Comparison of ENCODE assay signal across 13 cellular contexts in the genomic region with DNA sequence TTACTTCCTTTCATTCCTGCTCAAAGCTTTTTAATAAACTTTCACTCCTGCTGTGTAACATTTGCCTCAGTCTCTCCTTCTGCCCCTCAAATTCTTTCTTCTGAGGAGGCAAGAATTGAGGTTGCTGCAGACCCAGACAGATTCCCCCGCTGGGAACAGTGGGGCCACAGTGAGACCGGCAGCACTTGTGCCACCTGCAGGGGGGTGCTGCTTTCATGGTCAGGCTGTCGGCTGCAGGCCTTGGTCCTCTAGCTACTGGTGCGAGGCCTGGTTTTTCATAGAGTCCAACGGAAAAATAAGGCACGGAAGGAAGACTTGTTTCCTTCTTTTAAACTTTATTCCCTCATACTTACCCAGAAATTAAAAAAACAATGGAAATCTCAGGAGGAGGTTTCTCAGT.
DNase-seq lines count a peak whose midpoint lies in the region; ATAC-seq and TF ChIP-seq lines count a peak whose summit lies in the region.
"Had no signal": no experiment of that assay in that cellular context is flagged by ENCODE, and none has a peak within 500 bp of the region (broad histone marks: within the 10 kb centered on the region; RNA-seq: fewer than 3 reads in every experiment).

No MANE protein-coding gene starts in this region.

- H3K36me3 ChIP-seq in H7 (replicated peaks; ENCODE audit: control insufficient read depth, insufficient read depth, low read length) (no peaks in the 10 kb centered on the region), ovary (no peaks in the 10 kb centered on the region)

- H3K27me3 ChIP-seq in H7 (ENCODE audit: control insufficient read depth, insufficient read depth, low read length), result no peaks in the 10 kb centered on the region
- no peaks in the 10 kb centered on the region for H3K27me3 ChIP-seq in ovary

- H3K27me3 Mint-ChIP-seq in WTC11 (ENCODE audit: low read depth), result no peaks in the 10 kb centered on the region
- H3K27me3 Mint-ChIP-seq: CD4-positive, alpha-beta memory T cell had no signal

- no peaks in the 10 kb centered on the region for H3K36me3 Mint-ChIP-seq in WTC11

- peak; percentile 71 for ATAC-seq in WTC11

- no peak overlapping the region for H3K4me3 Mint-ChIP-seq in WTC11
- H3K4me3 Mint-ChIP-seq: CD4-positive, alpha-beta memory T cell had no signal

- 92 to 95% (median 94%) methylated on average over 6 of the region's 6 CpGs for WGBS in ovary, 3 donors

- POLR2A ChIA-PET in WTC11 (lab: Charles Lee), result no interaction called here

- peak; percentile 25 for DNase-seq in H7
- DNase-seq in WTC11 (ENCODE audit: low spot score), result no peak
- peak; percentile 34 for DNase-seq in iPS-NIHi7 (ENCODE audit: extremely low spot score)
- no peak for DNase-seq in DMS153 treated with DMSO at 0.1 percent for 48 hours (lab: John Stamatoyannopoulos, UW; ENCODE audit: unreplicated experiment)
- DNase-seq in ovary, result no peak
- no peak for DNase-seq in NCI-H1092 (lab: John Stamatoyannopoulos, UW)
- DNase-seq: C1 segment of cervical spinal cord; Calu3; CD4-positive, alpha-beta memory T cell; COR-L47; DND-41; GM23248; HCEC 1CT had no signal

- intact Hi-C loops in ovary (cut with DNase I), result no loop called here

- H3K4me1 ChIP-seq in ovary (ENCODE audit: insufficient read depth), result no peaks in the 10 kb centered on the region

- H3K9me3 Mint-ChIP-seq in WTC11, result no peaks in the 10 kb centered on the region
- H3K9me3 Mint-ChIP-seq: CD4-positive, alpha-beta memory T cell had no signal

- no peak for TF ChIP-seq POLR2A in ovary (IDR thresholded peaks at IDR 0.05)

- no peak for TF ChIP-seq CTCF in WTC11 (IDR thresholded peaks at IDR 0.05)
- no peak for TF ChIP-seq CTCF in ovary (IDR thresholded peaks at IDR 0.05)

- CTCF ChIA-PET in WTC11 (lab: Charles Lee), result no interaction called here

- TF ChIP-seq EP300 in ovary (IDR thresholded peaks at IDR 0.05), result no peak

- no peaks in the 10 kb centered on the region for H3K9me3 ChIP-seq in ovary

- no peak overlapping the region for H3K27ac Mint-ChIP-seq in WTC11

- H3K4me3 ChIP-seq in H7 (ENCODE audit: insufficient read depth, low read depth, low read length), result no peak overlapping the region
- no peak overlapping the region for H3K4me3 ChIP-seq in ovary
- H3K4me3 ChIP-seq: GM23248 had no signal

- H3K4me1 Mint-ChIP-seq in WTC11, result peaks cover 10% of the 10 kb centered on the region

- no peak overlapping the region for H3K27ac ChIP-seq in ovary
- H3K27ac ChIP-seq: GM23248 had no signal

TF ChIP-seq in WTC11, 78 proteins besides CTCF, POLR2A, EP300 and RAD21:
- no peak for TF ChIP-seq ZNF232 (CRISPR knock-in tag; IDR thresholded peaks at IDR 0.05)
- TF ChIP-seq, protein P1, sequence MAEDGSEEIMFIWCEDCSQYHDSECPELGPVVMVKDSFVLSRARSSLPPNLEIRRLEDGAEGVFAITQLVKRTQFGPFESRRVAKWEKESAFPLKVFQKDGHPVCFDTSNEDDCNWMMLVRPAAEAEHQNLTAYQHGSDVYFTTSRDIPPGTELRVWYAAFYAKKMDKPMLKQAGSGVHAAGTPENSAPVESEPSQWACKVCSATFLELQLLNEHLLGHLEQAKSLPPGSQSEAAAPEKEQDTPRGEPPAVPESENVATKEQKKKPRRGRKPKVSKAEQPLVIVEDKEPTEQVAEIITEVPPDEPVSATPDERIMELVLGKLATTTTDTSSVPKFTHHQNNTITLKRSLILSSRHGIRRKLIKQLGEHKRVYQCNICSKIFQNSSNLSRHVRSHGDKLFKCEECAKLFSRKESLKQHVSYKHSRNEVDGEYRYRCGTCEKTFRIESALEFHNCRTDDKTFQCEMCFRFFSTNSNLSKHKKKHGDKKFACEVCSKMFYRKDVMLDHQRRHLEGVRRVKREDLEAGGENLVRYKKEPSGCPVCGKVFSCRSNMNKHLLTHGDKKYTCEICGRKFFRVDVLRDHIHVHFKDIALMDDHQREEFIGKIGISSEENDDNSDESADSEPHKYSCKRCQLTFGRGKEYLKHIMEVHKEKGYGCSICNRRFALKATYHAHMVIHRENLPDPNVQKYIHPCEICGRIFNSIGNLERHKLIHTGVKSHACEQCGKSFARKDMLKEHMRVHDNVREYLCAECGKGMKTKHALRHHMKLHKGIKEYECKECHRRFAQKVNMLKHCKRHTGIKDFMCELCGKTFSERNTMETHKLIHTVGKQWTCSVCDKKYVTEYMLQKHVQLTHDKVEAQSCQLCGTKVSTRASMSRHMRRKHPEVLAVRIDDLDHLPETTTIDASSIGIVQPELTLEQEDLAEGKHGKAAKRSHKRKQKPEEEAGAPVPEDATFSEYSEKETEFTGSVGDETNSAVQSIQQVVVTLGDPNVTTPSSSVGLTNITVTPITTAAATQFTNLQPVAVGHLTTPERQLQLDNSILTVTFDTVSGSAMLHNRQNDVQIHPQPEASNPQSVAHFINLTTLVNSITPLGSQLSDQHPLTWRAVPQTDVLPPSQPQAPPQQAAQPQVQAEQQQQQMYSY (CRISPR knock-in tag; IDR thresholded peaks at IDR 0.05), result no peak
- TF ChIP-seq, protein P2, sequence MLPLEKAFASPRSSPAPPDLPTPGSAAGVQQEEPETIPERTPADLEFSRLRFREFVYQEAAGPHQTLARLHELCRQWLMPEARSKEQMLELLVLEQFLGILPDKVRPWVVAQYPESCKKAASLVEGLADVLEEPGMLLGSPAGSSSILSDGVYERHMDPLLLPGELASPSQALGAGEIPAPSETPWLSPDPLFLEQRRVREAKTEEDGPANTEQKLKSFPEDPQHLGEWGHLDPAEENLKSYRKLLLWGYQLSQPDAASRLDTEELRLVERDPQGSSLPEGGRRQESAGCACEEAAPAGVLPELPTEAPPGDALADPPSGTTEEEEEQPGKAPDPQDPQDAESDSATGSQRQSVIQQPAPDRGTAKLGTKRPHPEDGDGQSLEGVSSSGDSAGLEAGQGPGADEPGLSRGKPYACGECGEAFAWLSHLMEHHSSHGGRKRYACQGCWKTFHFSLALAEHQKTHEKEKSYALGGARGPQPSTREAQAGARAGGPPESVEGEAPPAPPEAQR (CRISPR knock-in tag; IDR thresholded peaks at IDR 0.05), result no peak
- no peak for TF ChIP-seq NR2C2 (CRISPR knock-in tag; IDR thresholded peaks at IDR 0.05)
- no peak for TF ChIP-seq NFYB (CRISPR knock-in tag; conservative IDR thresholded peaks at IDR 0.05; ENCODE audit: low read depth)
- TF ChIP-seq, protein P3, sequence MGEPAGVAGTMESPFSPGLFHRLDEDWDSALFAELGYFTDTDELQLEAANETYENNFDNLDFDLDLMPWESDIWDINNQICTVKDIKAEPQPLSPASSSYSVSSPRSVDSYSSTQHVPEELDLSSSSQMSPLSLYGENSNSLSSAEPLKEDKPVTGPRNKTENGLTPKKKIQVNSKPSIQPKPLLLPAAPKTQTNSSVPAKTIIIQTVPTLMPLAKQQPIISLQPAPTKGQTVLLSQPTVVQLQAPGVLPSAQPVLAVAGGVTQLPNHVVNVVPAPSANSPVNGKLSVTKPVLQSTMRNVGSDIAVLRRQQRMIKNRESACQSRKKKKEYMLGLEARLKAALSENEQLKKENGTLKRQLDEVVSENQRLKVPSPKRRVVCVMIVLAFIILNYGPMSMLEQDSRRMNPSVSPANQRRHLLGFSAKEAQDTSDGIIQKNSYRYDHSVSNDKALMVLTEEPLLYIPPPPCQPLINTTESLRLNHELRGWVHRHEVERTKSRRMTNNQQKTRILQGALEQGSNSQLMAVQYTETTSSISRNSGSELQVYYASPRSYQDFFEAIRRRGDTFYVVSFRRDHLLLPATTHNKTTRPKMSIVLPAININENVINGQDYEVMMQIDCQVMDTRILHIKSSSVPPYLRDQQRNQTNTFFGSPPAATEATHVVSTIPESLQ (CRISPR knock-in tag; IDR thresholded peaks at IDR 0.05), result no peak
- TF ChIP-seq, protein P4, sequence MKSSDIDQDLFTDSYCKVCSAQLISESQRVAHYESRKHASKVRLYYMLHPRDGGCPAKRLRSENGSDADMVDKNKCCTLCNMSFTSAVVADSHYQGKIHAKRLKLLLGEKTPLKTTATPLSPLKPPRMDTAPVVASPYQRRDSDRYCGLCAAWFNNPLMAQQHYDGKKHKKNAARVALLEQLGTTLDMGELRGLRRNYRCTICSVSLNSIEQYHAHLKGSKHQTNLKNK (CRISPR knock-in tag; IDR thresholded peaks at IDR 0.05), result no peak
- TF ChIP-seq, protein P5, sequence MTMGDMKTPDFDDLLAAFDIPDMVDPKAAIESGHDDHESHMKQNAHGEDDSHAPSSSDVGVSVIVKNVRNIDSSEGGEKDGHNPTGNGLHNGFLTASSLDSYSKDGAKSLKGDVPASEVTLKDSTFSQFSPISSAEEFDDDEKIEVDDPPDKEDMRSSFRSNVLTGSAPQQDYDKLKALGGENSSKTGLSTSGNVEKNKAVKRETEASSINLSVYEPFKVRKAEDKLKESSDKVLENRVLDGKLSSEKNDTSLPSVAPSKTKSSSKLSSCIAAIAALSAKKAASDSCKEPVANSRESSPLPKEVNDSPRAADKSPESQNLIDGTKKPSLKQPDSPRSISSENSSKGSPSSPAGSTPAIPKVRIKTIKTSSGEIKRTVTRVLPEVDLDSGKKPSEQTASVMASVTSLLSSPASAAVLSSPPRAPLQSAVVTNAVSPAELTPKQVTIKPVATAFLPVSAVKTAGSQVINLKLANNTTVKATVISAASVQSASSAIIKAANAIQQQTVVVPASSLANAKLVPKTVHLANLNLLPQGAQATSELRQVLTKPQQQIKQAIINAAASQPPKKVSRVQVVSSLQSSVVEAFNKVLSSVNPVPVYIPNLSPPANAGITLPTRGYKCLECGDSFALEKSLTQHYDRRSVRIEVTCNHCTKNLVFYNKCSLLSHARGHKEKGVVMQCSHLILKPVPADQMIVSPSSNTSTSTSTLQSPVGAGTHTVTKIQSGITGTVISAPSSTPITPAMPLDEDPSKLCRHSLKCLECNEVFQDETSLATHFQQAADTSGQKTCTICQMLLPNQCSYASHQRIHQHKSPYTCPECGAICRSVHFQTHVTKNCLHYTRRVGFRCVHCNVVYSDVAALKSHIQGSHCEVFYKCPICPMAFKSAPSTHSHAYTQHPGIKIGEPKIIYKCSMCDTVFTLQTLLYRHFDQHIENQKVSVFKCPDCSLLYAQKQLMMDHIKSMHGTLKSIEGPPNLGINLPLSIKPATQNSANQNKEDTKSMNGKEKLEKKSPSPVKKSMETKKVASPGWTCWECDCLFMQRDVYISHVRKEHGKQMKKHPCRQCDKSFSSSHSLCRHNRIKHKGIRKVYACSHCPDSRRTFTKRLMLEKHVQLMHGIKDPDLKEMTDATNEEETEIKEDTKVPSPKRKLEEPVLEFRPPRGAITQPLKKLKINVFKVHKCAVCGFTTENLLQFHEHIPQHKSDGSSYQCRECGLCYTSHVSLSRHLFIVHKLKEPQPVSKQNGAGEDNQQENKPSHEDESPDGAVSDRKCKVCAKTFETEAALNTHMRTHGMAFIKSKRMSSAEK (CRISPR knock-in tag; IDR thresholded peaks at IDR 0.05; ENCODE audit: borderline replicate concordance), result no peak

Comparison
In these comparisons a context has a peak if more than half of its experiments do, and no peak if none do; other contexts are left out.
1. DNase-seq: peak in H7 (single experiment) and iPS-NIHi7 (single experiment); none in WTC11 (single experiment), DMS153 treated with DMSO at 0.1 percent for 48 hours (single experiment), ovary (0 of 5) and NCI-H1092 (single experiment).